Comparison of ENCODE assay signal across 8 cellular contexts in the genomic region with DNA sequence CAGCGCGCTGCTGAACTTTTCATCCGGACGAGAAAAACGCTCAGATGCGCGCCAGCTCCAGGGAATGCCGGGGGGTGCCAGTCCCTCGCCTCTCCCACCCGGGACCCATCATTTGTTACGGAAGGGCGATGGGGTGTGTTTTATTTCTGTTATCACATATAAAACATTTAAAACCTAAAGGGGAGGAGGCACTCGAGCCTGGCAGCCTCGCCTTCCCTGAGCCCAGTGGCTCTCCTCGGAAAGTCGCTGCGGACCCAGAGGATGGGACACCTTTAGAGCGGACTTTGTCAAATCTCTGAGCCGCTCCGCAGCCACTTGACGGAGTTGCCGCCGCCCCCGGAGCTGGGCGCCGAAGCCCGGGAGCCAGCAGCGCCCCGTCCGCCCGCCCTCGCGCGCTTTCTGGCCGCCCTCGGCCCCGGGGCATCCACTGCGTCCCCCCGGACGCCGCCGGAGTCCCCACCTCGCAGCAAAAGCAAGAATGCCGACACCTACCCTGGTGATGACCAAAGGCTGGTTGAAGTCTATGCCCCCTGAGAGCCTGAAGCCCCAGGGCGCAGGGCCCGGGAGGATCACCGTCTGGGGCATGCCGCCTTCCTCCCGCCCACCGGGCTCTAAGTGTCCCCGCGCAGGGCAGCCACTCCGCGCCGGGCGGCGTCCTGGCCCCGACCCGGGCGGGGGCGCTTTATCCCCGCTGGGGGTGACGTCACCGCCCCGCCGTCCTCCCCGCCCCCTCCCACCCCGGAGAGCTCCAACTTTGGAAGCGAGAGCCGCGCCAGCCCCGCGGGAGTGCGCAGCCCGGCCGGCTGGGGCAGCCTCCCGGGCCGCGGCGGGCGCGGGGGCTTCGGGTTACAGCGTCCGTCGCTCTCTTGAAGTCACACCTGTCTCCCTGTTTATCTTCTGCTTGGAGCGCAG. TPM values are rescaled to one million over a fixed set of nuclear protein-coding genes. Genes with fewer than 3 reads are reported as not detected.
DNase-seq lines count a peak whose midpoint lies in the region; ATAC-seq, FAIRE-seq and TF ChIP-seq lines count a peak whose summit lies in the region.

A gene with protein sequence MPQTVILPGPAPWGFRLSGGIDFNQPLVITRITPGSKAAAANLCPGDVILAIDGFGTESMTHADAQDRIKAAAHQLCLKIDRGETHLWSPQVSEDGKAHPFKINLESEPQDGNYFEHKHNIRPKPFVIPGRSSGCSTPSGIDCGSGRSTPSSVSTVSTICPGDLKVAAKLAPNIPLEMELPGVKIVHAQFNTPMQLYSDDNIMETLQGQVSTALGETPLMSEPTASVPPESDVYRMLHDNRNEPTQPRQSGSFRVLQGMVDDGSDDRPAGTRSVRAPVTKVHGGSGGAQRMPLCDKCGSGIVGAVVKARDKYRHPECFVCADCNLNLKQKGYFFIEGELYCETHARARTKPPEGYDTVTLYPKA (minus strand): TSS at position 658 of the 912 bp plus-strand sequence. CDS start 73 bp downstream, at position 585.

- H3K4me3 ChIP-seq in MG63 = peak within 1 kb of the TSS; percentile 48
- H3K4me3 ChIP-seq in adrenal gland = peak within 1 kb of the TSS in 2 of 4 donors; percentile 17 to 63

- H3K27me3 ChIP-seq in MG63 = 0 out of 2 replicates have a peak, but pooled peaks cover 2% of the 10 kb centered on the region
- H3K27me3 ChIP-seq in adrenal gland = no peaks in the 10 kb centered on the region

- DNase-seq in NCI-H2196 (lab: John Stamatoyannopoulos, UW; ENCODE audit: unreplicated experiment) = peak; percentile 39
- DNase-seq in NCI-H2196 treated with DMSO at 0.1 percent for 48 hours (lab: John Stamatoyannopoulos, UW; ENCODE audit: unreplicated experiment) = no peak
- DNase-seq in MG63 = peak; percentile 31
- peak; percentile 22 to 63 (median 44) for DNase-seq in adrenal gland
- DNase-seq in left ventricle myocardium superior = peak; percentile 88
- peak; percentile 20 to 92 (median 45) for DNase-seq in posterior cingulate gyrus
- no peak for DNase-seq in epidermal melanocyte (ENCODE audit: insufficient read length, low spot score)
- no peak for DNase-seq in RCC 7860 (ENCODE audit: low spot score)

- ATAC-seq in left ventricle myocardium superior = peak; percentile 91

- no peaks in the 10 kb centered on the region for H3K36me3 ChIP-seq in MG63
- no peaks in the 10 kb centered on the region for H3K36me3 ChIP-seq in adrenal gland (replicated peaks in 1 of 2)

- FAIRE-seq in RCC 7860 (lab: Jason Lieb, UNC) = no peak

- no peak for TF ChIP-seq CTCF in adrenal gland (IDR thresholded peaks at IDR 0.05)

- H3K27ac ChIP-seq in adrenal gland = peak within 1 kb of the TSS in 3 of 5 donors; percentile 37 to 68 (median 57)

- peak in 1 of 2 donors; percentile 21 for TF ChIP-seq POLR2A in adrenal gland (IDR thresholded peaks at IDR 0.05)

- intact Hi-C loops in adrenal gland (cut with DNase I) (no loop called here), left ventricle myocardium superior (cut with micrococcal nuclease) (no loop called here), posterior cingulate gyrus (cut with DNase I) (loop anchor here (5.0 to 10.0 kb wide), 3 partner anchors 32 to 60 kb away; a partner anchor contains a TSS)

- 1 to 4% (median 2%) methylated on average over 15 to 87 of the region's 87 CpGs for WGBS in adrenal gland, 4 donors

- no peaks in the 10 kb centered on the region for H3K9me3 ChIP-seq in MG63
- no peaks in the 10 kb centered on the region for H3K9me3 ChIP-seq in adrenal gland (replicated peaks in 1 of 3)

- peaks cover 8 to 20% of the 10 kb centered on the region in 2 donors for H3K4me1 ChIP-seq in adrenal gland (replicated peaks in 1 of 2)

RNA-seq across cellular contexts. Expression of the gene that starts here (rescaled TPM):
- 0.26 TPM in 1 of 2 replicates, not detected in the other for total RNA-seq in MG63 (2014; rRNA removed; shearing (Covaris generic); ENCODE audit: low replicate concordance)
- total RNA-seq in adrenal gland (10 to 100 TPM in 1 of 8 donors, 1 to 10 TPM in 7; 2.6 to 22.6 (median 5.4) TPM), left ventricle myocardium superior (123 TPM)
- 10 to 100 TPM in 1 of 3 donors, 1 to 10 TPM in 2; 7.1 to 13.9 (median 8.8) TPM for polyA plus RNA-seq in adrenal gland

Comparison
In these comparisons a context has a peak if more than half of its experiments do, and no peak if none do; other contexts are left out.
1. DNase-seq: peak in NCI-H2196 (single experiment), adrenal gland (7 of 7), left ventricle myocardium superior (single experiment) and posterior cingulate gyrus (10 of 10); none in NCI-H2196 treated with DMSO at 0.1 percent for 48 hours (single experiment), epidermal melanocyte (single experiment) and RCC 7860 (single experiment).
2. Peak in DNase-seq and H3K4me3 ChIP-seq in MG63; RNA of the gene not detected or under 1 TPM.